ENCODE assay signal across 29 cellular contexts in genomic region chr17:67017895-67018294, GRCh38. TPM values are rescaled to one million over a fixed set of nuclear protein-coding genes. Genes with fewer than 3 reads are reported as not detected.
"Had no signal": no experiment of that assay in that cellular context is flagged by ENCODE, and none has a peak within 500 bp of the region (broad histone marks: within the 10 kb centered on the region; RNA-seq: fewer than 3 reads in every experiment).

No MANE protein-coding gene starts in this region.

- H3K27me3 Mint-ChIP-seq: activated CD4-positive, alpha-beta T cell treated with anti-CD3 and anti-CD28 coated beads, Interleukin-2, amount 10 ng/mL, durations not matched to agents 24 days and 14 days had no signal

- H3K27ac Mint-ChIP-seq: activated CD4-positive, alpha-beta T cell treated with anti-CD3 and anti-CD28 coated beads, Interleukin-2, amount 10 ng/mL, durations not matched to agents 24 days and 14 days; activated CD8-positive, alpha-beta T cell treated with anti-CD3 and anti-CD28 coated beads for 36 hours; activated naive CD4-positive, alpha-beta T cell treated with anti-CD3 and anti-CD28 coated beads, Interleukin-2, amount 50 U/mL, for 24 hours; activated naive CD8-positive, alpha-beta T cell treated with anti-CD3 and anti-CD28 coated beads, Interleukin-2, amount 10 ng/mL, durations not matched to agents 7 days and 5 days; activated T-cell treated with anti-CD3 and anti-CD28 coated beads, Interleukin-2, amount 50 U/mL, for 24 hours; activated T-helper 2 cell treated with anti-CD3 and anti-CD28 coated beads, Interferon-gamma antibody, Interleukin-2, Interleukin-4, amounts not matched to agents 10 μg/mL and 5 μg/mL and 100 μg/mL, durations not matched to agents 14 hours and 24 hours and 36 hours; T-helper 2 cell treated with Interferon-gamma antibody and Interleukin-4, amounts not matched to agents 5 μg/mL and 100 μg/mL, for 36 hours had no signal

- H3K36me3 Mint-ChIP-seq: activated naive CD4-positive, alpha-beta T cell treated with anti-CD3 and anti-CD28 coated beads, Interleukin-2, amount 50 U/mL, for 24 hours; activated naive CD8-positive, alpha-beta T cell treated with anti-CD3 and anti-CD28 coated beads, Interleukin-2, amount 10 ng/mL, durations not matched to agents 7 days and 5 days had no signal

- H3K9me3 ChIP-seq: adrenal gland, SJSA1 had no signal

- DNase-seq: activated CD4-positive, alpha-beta T cell treated with anti-CD3 and anti-CD28 coated beads, Interleukin-2, amount 10 ng/mL, durations not matched to agents 24 days and 14 days; activated CD4-positive, alpha-beta T cell treated with anti-CD3 and anti-CD28 coated beads, Interleukin-2, amount 50 U/mL, for 4 hours; activated CD8-positive, alpha-beta T cell treated with anti-CD3 and anti-CD28 coated beads for 36 hours; activated gamma-delta T cell; activated naive CD4-positive, alpha-beta T cell treated with Interleukin-2 at 50 U/mL for 16 hours; activated naive CD8-positive, alpha-beta T cell treated with anti-CD3 and anti-CD28 coated beads, Interleukin-2, amount 10 ng/mL, durations not matched to agents 7 days and 5 days; activated T-cell treated with anti-CD3 and anti-CD28 coated beads, Interleukin-2, amount 50 U/mL, for 24 hours; adrenal gland; anterior cingulate cortex; brain microvascular endothelial cell; central memory CD4-positive, alpha-beta T cell; Karpas-422; KBM-7; NCI-H1105; NCI-H1417 treated with DMSO at 0.1 percent for 48 hours; NCI-H2029; NCI-H345; NCI-H524 treated with DMSO at 0.1 percent for 48 hours; SHP77 treated with DMSO at 0.1 percent for 48 hours had no signal

- H3K4me3 ChIP-seq: adrenal gland, SJSA1 had no signal

- H3K36me3 ChIP-seq: adrenal gland, brain microvascular endothelial cell had no signal

- H3K27me3 ChIP-seq: adrenal gland, brain microvascular endothelial cell, SJSA1 had no signal

- H3K4me1 Mint-ChIP-seq: activated CD4-positive, alpha-beta T cell treated with anti-CD3 and anti-CD28 coated beads, Interleukin-2, amount 10 ng/mL, durations not matched to agents 24 days and 14 days; activated naive CD4-positive, alpha-beta T cell treated with anti-CD3 and anti-CD28 coated beads, Interleukin-2, amount 50 U/mL, for 24 hours; activated naive CD8-positive, alpha-beta T cell treated with anti-CD3 and anti-CD28 coated beads, Interleukin-2, amount 10 ng/mL, durations not matched to agents 7 days and 5 days had no signal

- H3K9me3 Mint-ChIP-seq: activated CD4-positive, alpha-beta T cell treated with anti-CD3 and anti-CD28 coated beads, Interleukin-2, amount 10 ng/mL, durations not matched to agents 24 days and 14 days; activated CD8-positive, alpha-beta T cell treated with anti-CD3 and anti-CD28 coated beads for 36 hours; activated naive CD4-positive, alpha-beta T cell treated with anti-CD3 and anti-CD28 coated beads, Interleukin-2, amount 50 U/mL, for 24 hours; activated naive CD8-positive, alpha-beta T cell treated with anti-CD3 and anti-CD28 coated beads, Interleukin-2, amount 10 ng/mL, durations not matched to agents 7 days and 5 days; activated T-cell treated with anti-CD3 and anti-CD28 coated beads, Interleukin-2, amount 50 U/mL, for 24 hours; activated T-helper 2 cell treated with anti-CD3 and anti-CD28 coated beads, Interferon-gamma antibody, Interleukin-2, Interleukin-4, amounts not matched to agents 10 μg/mL and 5 μg/mL and 100 μg/mL, durations not matched to agents 14 hours and 24 hours and 36 hours; T-helper 2 cell treated with Interferon-gamma antibody and Interleukin-4, amounts not matched to agents 5 μg/mL and 100 μg/mL, for 36 hours had no signal

- H3K4me3 Mint-ChIP-seq: activated CD4-positive, alpha-beta T cell treated with anti-CD3 and anti-CD28 coated beads, Interleukin-2, amount 10 ng/mL, durations not matched to agents 24 days and 14 days; activated CD8-positive, alpha-beta T cell treated with anti-CD3 and anti-CD28 coated beads for 36 hours; activated naive CD4-positive, alpha-beta T cell treated with anti-CD3 and anti-CD28 coated beads, Interleukin-2, amount 50 U/mL, for 24 hours; activated naive CD8-positive, alpha-beta T cell treated with anti-CD3 and anti-CD28 coated beads, Interleukin-2, amount 10 ng/mL, durations not matched to agents 7 days and 5 days; activated T-cell treated with anti-CD3 and anti-CD28 coated beads, Interleukin-2, amount 50 U/mL, for 24 hours; T-helper 2 cell treated with Interferon-gamma antibody and Interleukin-4, amounts not matched to agents 5 μg/mL and 100 μg/mL, for 36 hours had no signal

- ATAC-seq: activated CD8-positive, alpha-beta T cell treated with anti-CD3 and anti-CD28 coated beads for 36 hours; Panc1 had no signal

- H3K27ac ChIP-seq: brain microvascular endothelial cell, SJSA1 had no signal

RNA-seq across cellular contexts. Expression of gene CACNG1, which starts 26.5 kb away (rescaled TPM):
- total RNA-seq: activated CD4-positive, alpha-beta T cell treated with anti-CD3 and anti-CD28 coated beads, Interleukin-2, amount 10 ng/mL, durations not matched to agents 24 days and 14 days; activated CD8-positive, alpha-beta memory T cell treated with anti-CD3 and anti-CD28 coated beads for 36 hours; activated CD8-positive, alpha-beta T cell treated with anti-CD3 and anti-CD28 coated beads for 36 hours; activated naive CD8-positive, alpha-beta T cell treated with anti-CD3 and anti-CD28 coated beads, Interleukin-2, amount 10 ng/mL, durations not matched to agents 7 days and 5 days; activated T-helper 2 cell treated with anti-CD3 and anti-CD28 coated beads, Interferon-gamma antibody, Interleukin-2, Interleukin-4, amounts not matched to agents 10 μg/mL and 5 μg/mL and 100 μg/mL, durations not matched to agents 14 hours and 24 hours and 36 hours; MCF 10A; NCI-H460; RPMI7951; T-helper 1 cell treated with Interleukin-12 subunit alpha and Interleukin-12 subunit beta and Interleukin-4 antibody, amounts not matched to agents 30 ng/mL and 1 ng/mL, for 36 hours had no signal

RNA-seq across cellular contexts. Expression of gene CACNG4, which starts 53.4 kb away (rescaled TPM):
- total RNA-seq: activated CD4-positive, alpha-beta T cell treated with anti-CD3 and anti-CD28 coated beads, Interleukin-2, amount 10 ng/mL, durations not matched to agents 24 days and 14 days; activated CD8-positive, alpha-beta memory T cell treated with anti-CD3 and anti-CD28 coated beads for 36 hours; activated CD8-positive, alpha-beta T cell treated with anti-CD3 and anti-CD28 coated beads for 36 hours; activated naive CD8-positive, alpha-beta T cell treated with anti-CD3 and anti-CD28 coated beads, Interleukin-2, amount 10 ng/mL, durations not matched to agents 7 days and 5 days; activated T-helper 2 cell treated with anti-CD3 and anti-CD28 coated beads, Interferon-gamma antibody, Interleukin-2, Interleukin-4, amounts not matched to agents 10 μg/mL and 5 μg/mL and 100 μg/mL, durations not matched to agents 14 hours and 24 hours and 36 hours; MCF 10A; T-helper 1 cell treated with Interleukin-12 subunit alpha and Interleukin-12 subunit beta and Interleukin-4 antibody, amounts not matched to agents 30 ng/mL and 1 ng/mL, for 36 hours had no signal
